30 cellular contexts compared by ENCODE assay signal in the genomic region with DNA sequence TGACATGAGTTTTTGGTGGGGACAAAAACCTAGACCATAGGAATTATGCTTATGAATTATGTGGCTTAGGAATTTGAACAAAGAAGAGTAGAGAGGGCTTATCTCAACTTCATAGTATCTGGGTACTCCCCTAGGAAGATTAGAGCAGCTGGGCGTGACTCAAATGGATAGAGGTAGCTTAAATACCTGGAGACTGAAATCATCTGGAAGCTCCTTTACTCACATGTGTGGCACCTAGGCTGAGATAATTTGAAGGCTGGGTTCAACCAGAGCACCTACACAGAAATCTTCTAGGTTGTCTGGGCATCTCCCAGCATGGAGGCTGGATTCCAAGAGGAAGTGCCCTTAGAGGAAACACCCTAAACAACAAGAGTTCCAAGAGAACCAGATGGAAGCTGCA.
"Had no signal": no experiment of that assay in that cellular context is flagged by ENCODE, and none has a peak within 500 bp of the region (broad histone marks: within the 10 kb centered on the region; RNA-seq: fewer than 3 reads in every experiment).

No MANE protein-coding gene starts in this region.

- DNase-seq: activated CD4-positive, alpha-beta memory T cell treated with anti-CD3 and anti-CD28 coated beads for 36 hours; activated CD4-positive, alpha-beta T cell treated with anti-CD3 and anti-CD28 coated beads for 36 hours; activated CD4-positive, alpha-beta T cell treated with anti-CD3 and anti-CD28 coated beads, Interleukin-2, amount 10 ng/mL, durations not matched to agents 7 days and 5 days; activated CD8-positive, alpha-beta memory T cell treated with anti-CD3 and anti-CD28 coated beads, Interleukin-2, amount 50 U/mL, for 4 hours; activated naive CD4-positive, alpha-beta T cell treated with anti-CD3 and anti-CD28 coated beads, Interleukin-2, amount 10 ng/mL, durations not matched to agents 7 days and 5 days; activated naive CD8-positive, alpha-beta T cell treated with anti-CD3 and anti-CD28 coated beads, Interleukin-2, amount 50 U/mL, for 24 hours; activated T-cell treated with anti-CD3 and anti-CD28 coated beads for 4 hours; activated T-cell treated with anti-CD3 and anti-CD28 coated beads, Interleukin-2, amount 50 U/mL, for 4 hours; anterior cingulate cortex; Kasumi-1; KG1; MG63; NCI-H1048; NCI-H1105 treated with DMSO at 0.1 percent for 48 hours; NCI-H1436; NCI-H1694; NCI-H1930; NCI-H2081 treated with DMSO at 0.1 percent for 48 hours; NCI-H345; NCI-H524 treated with DMSO at 0.1 percent for 48 hours; NCI-H748 treated with DMSO at 0.1 percent for 48 hours; NK-92 treated with Interleukin-12 subunit alpha and Interleukin-12 subunit beta, amount 100 ng/mL, for 24 hours; PC-9; SHP77; SJCRH30; T1000 had no signal

- H3K4me3 ChIP-seq: cardiac muscle cell, MG63, PC-9, SJCRH30, SK-N-MC had no signal

- ATAC-seq: activated CD4-positive, alpha-beta T cell treated with anti-CD3 and anti-CD28 coated beads for 36 hours; activated CD4-positive, CD25-positive, alpha-beta regulatory T cell treated with anti-CD3 and anti-CD28 coated beads, Interleukin-2, amount 50 U/mL, for 24 hours; activated naive CD8-positive, alpha-beta T cell treated with anti-CD3 and anti-CD28 coated beads, Interleukin-2, amount 50 U/mL, for 24 hours; activated T-cell treated with anti-CD3 and anti-CD28 coated beads, Interleukin-2, amount 50 U/mL, for 4 hours; WTC11 had no signal

- H3K27ac ChIP-seq: cardiac muscle cell, PC-9, SJCRH30, SK-N-MC had no signal
